Comparison of ENCODE assay signal across 15 cellular contexts in the genomic region with DNA sequence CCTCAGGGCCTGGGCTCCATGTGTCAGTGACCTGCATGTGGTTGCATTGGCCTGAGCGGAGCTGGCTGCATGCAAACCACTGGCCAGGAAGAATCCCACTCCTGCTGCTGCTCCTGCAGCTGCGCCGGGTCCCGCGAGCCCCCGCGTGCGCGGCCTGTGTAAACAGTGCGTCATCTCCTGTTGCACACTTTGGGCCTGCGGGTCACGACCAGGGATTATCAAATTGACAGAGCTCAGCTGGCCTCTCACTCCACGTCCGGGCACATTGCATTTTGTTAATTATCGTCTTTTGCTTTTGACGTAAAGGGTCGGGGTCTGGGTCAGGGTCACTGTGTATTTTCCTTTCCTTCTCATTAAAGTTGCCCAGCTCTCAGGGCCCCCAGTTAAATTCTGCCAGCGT.
DNase-seq lines count a peak whose midpoint lies in the region; ATAC-seq, FAIRE-seq and TF ChIP-seq lines count a peak whose summit lies in the region.
"Had no signal": no experiment of that assay in that cellular context is flagged by ENCODE, and none has a peak within 500 bp of the region (broad histone marks: within the 10 kb centered on the region; RNA-seq: fewer than 3 reads in every experiment).

No MANE protein-coding gene starts in this region.

- no peak for FAIRE-seq in K562 (lab: Jason Lieb, UNC)

- peaks cover 4 to 11% of the 10 kb centered on the region in 2 experiments; a peak in 2 of 5 replicates for H3K4me1 ChIP-seq in K562 (replicated peaks in 1 of 2; ENCODE audit: control insufficient read depth in 2 of 2, insufficient read depth in 2 of 2, low read length in 2 of 2)
- peaks cover 35 to 99% (median 88%) of the 10 kb centered on the region in 9 donors for H3K4me1 ChIP-seq in heart right ventricle
- H3K4me1 ChIP-seq in transverse colon, result peaks cover 9 to 20% (median 17%) of the 10 kb centered on the region in 4 donors
- H3K4me1 ChIP-seq in CD8-positive, alpha-beta memory T cell (ENCODE audit: insufficient read depth, low read length), result no peaks in the 10 kb centered on the region
- no peaks in the 10 kb centered on the region for H3K4me1 ChIP-seq in effector memory CD4-positive, alpha-beta T cell (ENCODE audit: control insufficient read depth, insufficient read depth, low read length, poor library complexity, severe bottlenecking)

- H4K20me1 ChIP-seq in K562 (replicated peaks; ENCODE audit: control insufficient read depth, insufficient read depth, low read length), result no peaks in the 10 kb centered on the region
- H4K20me1 ChIP-seq: BLaER1 treated with 17β-estradiol and CSF1 and Interleukin-3, amounts not matched to agents 10 nM and 100 nM had no signal

- peaks cover 10% of the 10 kb centered on the region for H3K27me3 Mint-ChIP-seq in nephron (ENCODE audit: low read depth)
- H3K27me3 Mint-ChIP-seq in CD8-positive, alpha-beta memory T cell, result no peaks in the 10 kb centered on the region

- TF ChIP-seq POLR2A in K562 (conservative IDR thresholded peaks at IDR 0.05) (no peak), transverse colon (IDR thresholded peaks at IDR 0.05) (no peak)

- POLR2A ChIA-PET in K562 (lab: Yijun Ruan, JAX), result no interaction called here
- POLR2A ChIA-PET in CD8-positive, alpha-beta memory T cell (lab: Charles Lee), result no interaction called here

- CTCF ChIA-PET in K562 (lab: Yijun Ruan, JAX; ENCODE audit: low intra/inter-chr PET ratio), result no interaction called here
- CTCF ChIA-PET in CD8-positive, alpha-beta memory T cell (lab: Charles Lee), result interaction anchor here (1.6 kb wide), 1 partner anchor 203 kb away, joined by 5 read pairs; the partner anchor contains the start of gene GRK5

- H2AFZ ChIP-seq in K562 (ENCODE audit: low read depth, low read length), result no peak overlapping the region

- TF ChIP-seq EP300 in K562 (IDR thresholded peaks at IDR 0.05; ENCODE audit: low read length) (no peak), transverse colon (IDR thresholded peaks at IDR 0.05; ENCODE audit: low read depth) (no peak)

- H3K9me3 ChIP-seq in K562 (replicated peaks; ENCODE audit: control insufficient read depth, insufficient read depth, low read depth, low read length), result no peaks in the 10 kb centered on the region
- no peaks in the 10 kb centered on the region for H3K9me3 ChIP-seq in heart right ventricle
- H3K9me3 ChIP-seq in transverse colon, result no peaks in the 10 kb centered on the region
- H3K9me3 ChIP-seq in CD8-positive, alpha-beta memory T cell (ENCODE audit: low read length), result no peaks in the 10 kb centered on the region
- H3K9me3 ChIP-seq in effector memory CD4-positive, alpha-beta T cell (ENCODE audit: control insufficient read depth, low read length), result no peaks in the 10 kb centered on the region
- H3K9me3 ChIP-seq: BLaER1 treated with 17β-estradiol and CSF1 and Interleukin-3, amounts not matched to agents 10 nM and 100 nM had no signal

- no peak for TF ChIP-seq CTCF in K562 (IDR thresholded peaks at IDR 0.05 in 2 of 3, conservative IDR thresholded peaks at IDR 0.05 in 1 of 3; ENCODE audit: insufficient read depth in 2 of 3, low read depth in 1 of 3, low read length in 3 of 3)
- TF ChIP-seq CTCF in heart right ventricle (IDR thresholded peaks at IDR 0.05), result no peak
- no peak for TF ChIP-seq CTCF in nephron (IDR thresholded peaks at IDR 0.05; ENCODE audit: unreplicated experiment in 3 of 3)
- no peak for TF ChIP-seq CTCF in transverse colon (IDR thresholded peaks at IDR 0.05)

- peak overlapping the region in 1 of 2 experiments; percentile 22; a peak in 1 of 4 replicates for H3K9ac ChIP-seq in K562 (ENCODE audit: insufficient read depth in 1 of 2, low read depth in 2 of 2, low read length in 2 of 2)
- H3K9ac ChIP-seq: BLaER1 treated with 17β-estradiol and CSF1 and Interleukin-3, amounts not matched to agents 10 nM and 100 nM had no signal

- peak overlapping the region; percentile 54 to 94 (median 93) for H3K27ac Mint-ChIP-seq in nephron
- no peak overlapping the region for H3K27ac Mint-ChIP-seq in CD8-positive, alpha-beta memory T cell
- H3K27ac Mint-ChIP-seq: immature natural killer cell; stimulated activated effector memory CD8-positive, alpha-beta T cell treated with anti-CD3 and anti-CD28 coated beads, Interleukin-12 subunit alpha, Interleukin-12 subunit beta, amount 100 ng/mL, for 72 hours had no signal

- peak; percentile 51; the same call in 1 of the 3 replicates for ATAC-seq in K562
- ATAC-seq in heart right ventricle, result peak; percentile 52 to 80 (median 70)
- ATAC-seq: HCT116; stimulated activated effector memory CD8-positive, alpha-beta T cell treated with anti-CD3 and anti-CD28 coated beads, Interleukin-12 subunit alpha, Interleukin-12 subunit beta, amount 100 ng/mL, for 72 hours had no signal

- intact Hi-C loops in K562 (cut with micrococcal nuclease), result no loop called here
- intact Hi-C loops in heart right ventricle (cut with DNase I), result loop anchor here in 7 of 10 donors (2.0 to 10.0 kb wide), 6 partner anchors 38 to 205 kb away; partner anchors contain the start of gene GRK5 (in 1 of the 7)
- intact Hi-C loops in transverse colon (cut with DNase I; ENCODE audit: low total_unique reads), result no loop called here

- peak overlapping the region in 2 of 3 experiments; percentile 20 to 49 for H3K4me3 Mint-ChIP-seq in nephron
- no peak overlapping the region for H3K4me3 Mint-ChIP-seq in CD8-positive, alpha-beta memory T cell
- H3K4me3 Mint-ChIP-seq: immature natural killer cell; stimulated activated effector memory CD8-positive, alpha-beta T cell treated with anti-CD3 and anti-CD28 coated beads, Interleukin-12 subunit alpha, Interleukin-12 subunit beta, amount 100 ng/mL, for 72 hours had no signal

- peak in 2 of 4 experiments; percentile 20 to 26 for DNase-seq in K562 (ENCODE audit: extremely low read depth in 1 of 4, low spot score in 3 of 4)
- DNase-seq in heart right ventricle, result peak; percentile 86 to 91
- DNase-seq in transverse colon, result peak; percentile 55
- no peak for DNase-seq in CD8-positive, alpha-beta memory T cell
- DNase-seq in effector memory CD4-positive, alpha-beta T cell, result no peak
- no peak for DNase-seq in NCI-H1092 (lab: John Stamatoyannopoulos, UW)
- no peak for DNase-seq in AG08396 (ENCODE audit: low spot score)
- DNase-seq: activated effector memory CD4-positive, alpha-beta T cell treated with anti-CD3 and anti-CD28 coated beads, Interleukin-2, amount 50 U/mL, for 16 hours; immature natural killer cell; KBM-7 had no signal

- in situ Hi-C loops in K562 (cut with MboI) (no loop called here), transverse colon (cut with MboI; ENCODE audit: low pct_ligation_motif_present in 1 of 4, low pct_unique_long_range_greater_than_20kb in 1 of 4, low sequenced_read_pairs in 3 of 4) (loop anchor here (10.0 kb wide), 2 partner anchors 205 to 215 kb away; partner anchors contain the start of gene GRK5 (in 1 of the 4))

- no peak overlapping the region for H3K4me2 ChIP-seq in K562 (ENCODE audit: insufficient read depth, low read length)
- H3K4me2 ChIP-seq: BLaER1 treated with 17β-estradiol and CSF1 and Interleukin-3, amounts not matched to agents 10 nM and 100 nM had no signal

- no TSS peak for BruUV-seq in K562 (replicated peaks; lab: Mats Ljungman, UMichigan)

- no peak for TF ChIP-seq RAD21 in K562 (CRISPR knock-in tag; conservative IDR thresholded peaks at IDR 0.05 in 1 of 2, IDR thresholded peaks at IDR 0.05 in 1 of 2)

- H3K36me3 ChIP-seq in K562 (ENCODE audit: control insufficient read depth, insufficient read depth, low read length), result no peaks in the 10 kb centered on the region
- no peaks in the 10 kb centered on the region for H3K36me3 ChIP-seq in heart right ventricle
- H3K36me3 ChIP-seq in transverse colon, result no peaks in the 10 kb centered on the region
- H3K36me3 ChIP-seq in CD8-positive, alpha-beta memory T cell (ENCODE audit: insufficient read depth, low read length), result no peaks in the 10 kb centered on the region
- H3K36me3 ChIP-seq in effector memory CD4-positive, alpha-beta T cell (ENCODE audit: control insufficient read depth, insufficient read depth, low read length), result no peaks in the 10 kb centered on the region
- H3K36me3 ChIP-seq: BLaER1 treated with 17β-estradiol and CSF1 and Interleukin-3, amounts not matched to agents 10 nM and 100 nM; cardiac muscle cell had no signal

- no peaks in the 10 kb centered on the region for H3K9me3 Mint-ChIP-seq in nephron
- no peaks in the 10 kb centered on the region for H3K9me3 Mint-ChIP-seq in CD8-positive, alpha-beta memory T cell
- H3K9me3 Mint-ChIP-seq: immature natural killer cell; stimulated activated effector memory CD8-positive, alpha-beta T cell treated with anti-CD3 and anti-CD28 coated beads, Interleukin-12 subunit alpha, Interleukin-12 subunit beta, amount 100 ng/mL, for 72 hours had no signal

- peaks cover 58% of the 10 kb centered on the region for H3K4me1 Mint-ChIP-seq in nephron
- peaks cover 0 to 4% (median 0%) of the 10 kb centered on the region in 3 donors for H3K4me1 Mint-ChIP-seq in CD8-positive, alpha-beta memory T cell
- H3K4me1 Mint-ChIP-seq: immature natural killer cell; stimulated activated effector memory CD8-positive, alpha-beta T cell treated with anti-CD3 and anti-CD28 coated beads, Interleukin-12 subunit alpha, Interleukin-12 subunit beta, amount 100 ng/mL, for 72 hours had no signal

- no peaks in the 10 kb centered on the region for H3K79me2 ChIP-seq in K562 (ENCODE audit: control insufficient read depth, insufficient read depth, low read length)

- H3K9me1 ChIP-seq in K562 (ENCODE audit: control insufficient read depth, insufficient read depth, low read length), result no peaks in the 10 kb centered on the region

- WGBS in K562 (ENCODE audit: insufficient coverage, low coverage, missing lambda C conversion rate), result 6% methylated on average over 17 of the region's 18 CpGs
- 58 to 64% methylated on average over 18 of the region's 18 CpGs for WGBS in heart right ventricle, 2 donors
- 82 to 85% methylated on average over 3 to 18 of the region's 18 CpGs for WGBS in transverse colon (ENCODE audit: low coverage in 1 of 2), 2 donors

- H3K27ac ChIP-seq in K562 (ENCODE audit: extremely low read depth, low read depth, low read length) (no peak overlapping the region), heart right ventricle (peak overlapping the region; percentile 67 to 92 (median 84)), transverse colon (peak overlapping the region; percentile 60 to 75 (median 74))
- no peak overlapping the region for H3K27ac ChIP-seq in CD8-positive, alpha-beta memory T cell (ENCODE audit: low read depth, low read length)
- H3K27ac ChIP-seq in effector memory CD4-positive, alpha-beta T cell (ENCODE audit: insufficient read depth, low read length, poor library complexity, severe bottlenecking), result no peak overlapping the region
- H3K27ac ChIP-seq: BLaER1 treated with 17β-estradiol and CSF1 and Interleukin-3, amounts not matched to agents 10 nM and 100 nM; cardiac muscle cell had no signal

- H3K36me3 Mint-ChIP-seq in nephron (ENCODE audit: low read depth), result no peaks in the 10 kb centered on the region
- H3K36me3 Mint-ChIP-seq in CD8-positive, alpha-beta memory T cell, result peaks cover 0 to 16% (median 3%) of the 10 kb centered on the region in 3 donors
- H3K36me3 Mint-ChIP-seq: immature natural killer cell; stimulated activated effector memory CD8-positive, alpha-beta T cell treated with anti-CD3 and anti-CD28 coated beads, Interleukin-12 subunit alpha, Interleukin-12 subunit beta, amount 100 ng/mL, for 72 hours had no signal

- H3K27me3 ChIP-seq in K562 (ENCODE audit: control insufficient read depth in 2 of 2, insufficient read depth in 2 of 2, low read length in 2 of 2) (peaks cover 0 to 9% of the 10 kb centered on the region in 2 experiments; a peak in 1 of 5 replicates), heart right ventricle (no peaks in the 10 kb centered on the region), transverse colon (no peaks in the 10 kb centered on the region)
- H3K27me3 ChIP-seq in CD8-positive, alpha-beta memory T cell (ENCODE audit: insufficient read depth, low read length, poor library complexity, severe bottlenecking), result no peaks in the 10 kb centered on the region
- H3K27me3 ChIP-seq in effector memory CD4-positive, alpha-beta T cell (replicated peaks; ENCODE audit: control insufficient read depth, insufficient read depth, low read length, poor library complexity, severe bottlenecking), result no peaks in the 10 kb centered on the region
- H3K27me3 ChIP-seq: cardiac muscle cell had no signal

- H3K4me3 ChIP-seq in K562 (no peak overlapping the region), heart right ventricle (no peak overlapping the region), transverse colon (no peak overlapping the region)
- H3K4me3 ChIP-seq in CD8-positive, alpha-beta memory T cell (ENCODE audit: low read length), result no peak overlapping the region
- H3K4me3 ChIP-seq in effector memory CD4-positive, alpha-beta T cell (ENCODE audit: insufficient read depth, low read depth, low read length, poor library complexity, severe bottlenecking), result no peak overlapping the region
- H3K4me3 ChIP-seq: BLaER1 treated with 17β-estradiol and CSF1 and Interleukin-3, amounts not matched to agents 10 nM and 100 nM; cardiac muscle cell had no signal

Comparison
In these comparisons a context has a peak if more than half of its experiments do, and no peak if none do; other contexts are left out.
1. DNase-seq: peak in heart right ventricle (2 of 2) and transverse colon (single experiment); none in CD8-positive, alpha-beta memory T cell (0 of 5), effector memory CD4-positive, alpha-beta T cell (0 of 3), NCI-H1092 (single experiment) and AG08396 (single experiment).
2. H3K27ac ChIP-seq: peak in heart right ventricle (10 of 10) and transverse colon (4 of 4); none in K562 (single experiment), CD8-positive, alpha-beta memory T cell (single experiment) and effector memory CD4-positive, alpha-beta T cell (single experiment).
3. H3K27ac Mint-ChIP-seq: peak in nephron (3 of 3); none in CD8-positive, alpha-beta memory T cell (0 of 8).
4. H3K4me3 Mint-ChIP-seq: peak in nephron (2 of 3); none in CD8-positive, alpha-beta memory T cell (0 of 7).
5. intact Hi-C loops: an anchor here in heart right ventricle (2.0 to 10.0 kb wide); none called in K562 and transverse colon.